ENCODE assay signal across 2 cellular contexts in genomic region chr4:25238052-25238451, GRCh38.
TF ChIP-seq lines count a peak whose summit lies in the region.

No MANE protein-coding gene starts in this region.

TF ChIP-seq in GM12878, 131 proteins besides CTCF, POLR2A, EP300 and RAD21:
- no peak for TF ChIP-seq RFX5 (IDR thresholded peaks at IDR 0.05; ENCODE audit: low read depth, low read length)
- peak; percentile 86 for TF ChIP-seq ZSCAN29 (IDR thresholded peaks at IDR 0.05)

TF ChIP-seq in SK-N-SH, 30 proteins besides CTCF, POLR2A, EP300 and RAD21:
- TF ChIP-seq FOXM1 (IDR thresholded peaks at IDR 0.05; ENCODE audit: low read depth) (no peak), SMC3 (IDR thresholded peaks at IDR 0.05; ENCODE audit: low read depth, low read length) (no peak), GATA2 (CRISPR knock-in tag; IDR thresholded peaks at IDR 0.05) (no peak), MAX (IDR thresholded peaks at IDR 0.05; ENCODE audit: low read depth) (no peak), USF2 (IDR thresholded peaks at IDR 0.05; ENCODE audit: borderline replicate concordance, low read depth, low read length) (no peak), TCF12 (IDR thresholded peaks at IDR 0.05) (no peak), REST (IDR thresholded peaks at IDR 0.05; ENCODE audit: low read depth, low read length) (no peak), TAF1 (IDR thresholded peaks at IDR 0.05; ENCODE audit: borderline replicate concordance, low read depth, low read length) (no peak), IRF3 (IDR thresholded peaks at IDR 0.05; ENCODE audit: low read depth, low read length) (no peak), MXI1 (IDR thresholded peaks at IDR 0.05; ENCODE audit: low read depth, low read length) (no peak), JUND (IDR thresholded peaks at IDR 0.05) (no peak), RCOR1 (IDR thresholded peaks at IDR 0.05; ENCODE audit: low read length) (no peak)
